ENCODE assay signal across 8 cellular contexts in the genomic region with DNA sequence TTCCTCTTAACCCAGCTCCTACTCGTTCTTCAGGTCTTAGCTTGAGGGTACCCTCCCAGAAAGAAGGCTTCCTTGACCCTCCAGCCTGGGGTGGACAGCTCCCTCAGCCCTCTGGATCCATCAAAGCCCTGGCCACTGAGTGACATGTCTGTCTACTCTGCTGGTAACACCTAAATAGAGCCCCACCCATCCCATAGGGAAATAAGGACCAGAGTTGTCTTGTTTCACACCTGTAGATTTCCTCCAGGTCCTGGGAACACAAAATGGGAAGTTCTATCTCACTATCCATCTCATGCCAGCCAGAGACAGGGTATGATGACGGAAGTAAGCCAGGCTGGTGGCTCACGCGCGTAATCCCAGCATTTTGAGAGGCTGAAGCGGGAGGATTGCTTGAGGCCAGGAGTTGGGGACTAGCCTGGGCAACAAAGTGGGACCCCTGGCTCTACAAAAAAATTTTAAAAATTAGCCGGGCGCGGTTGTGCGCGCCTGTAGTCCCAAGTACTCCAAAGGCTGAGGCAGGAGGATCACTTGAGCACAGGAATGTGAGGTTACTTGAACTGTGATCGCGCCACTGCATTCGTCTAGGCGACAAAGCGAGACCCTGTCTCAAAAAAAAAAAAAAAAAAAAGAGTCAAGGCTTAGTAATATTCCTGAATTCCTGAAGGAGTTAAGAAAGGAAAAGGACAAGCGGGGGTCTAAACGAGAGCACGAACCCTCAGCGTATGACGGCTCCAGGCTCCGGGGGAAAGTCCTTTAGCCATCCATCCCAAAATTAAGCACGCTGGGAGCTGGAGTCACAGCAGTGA. TPM values are rescaled to one million over a fixed set of nuclear protein-coding genes. Genes with fewer than 3 reads are reported as not detected.
DNase-seq lines count a peak whose midpoint lies in the region; ATAC-seq and TF ChIP-seq lines count a peak whose summit lies in the region.

No MANE protein-coding gene starts in this region.

- WGBS in hepatocyte (ENCODE audit: low lambda C conversion rate, missing lambda C conversion rate), result 35% methylated on average over 23 of the region's 23 CpGs

- TF ChIP-seq CTCF in hepatocyte (IDR thresholded peaks at IDR 0.05; ENCODE audit: poor library complexity), result no peak

- H3K9me3 Mint-ChIP-seq in activated naive CD8-positive, alpha-beta T cell (ENCODE audit: low read depth), result no peaks in the 10 kb centered on the region

- H3K4me1 ChIP-seq in ACC112 (ENCODE audit: control insufficient read depth, insufficient read depth, low read length, unreplicated experiment) (peaks cover 14% of the 10 kb centered on the region), hepatocyte (ENCODE audit: insufficient read depth) (peaks cover 21% of the 10 kb centered on the region), skeletal muscle satellite cell (ENCODE audit: control insufficient read depth, insufficient read depth, low read length) (peaks cover 24% of the 10 kb centered on the region)

- peak overlapping the region; percentile 95 for H3K9ac ChIP-seq in skeletal muscle satellite cell (ENCODE audit: low read depth, low read length)

- peaks cover 8% of the 10 kb centered on the region for H4K20me1 ChIP-seq in hepatocyte (ENCODE audit: insufficient read depth, poor library complexity, severe bottlenecking)

- peak overlapping the region; percentile 90 for H3K27ac ChIP-seq in ACC112 (ENCODE audit: low read depth, low read length)
- peak overlapping the region; percentile 99 for H3K27ac ChIP-seq in hepatocyte

- no peaks in the 10 kb centered on the region for H3K9me2 ChIP-seq in hepatocyte (replicated peaks; ENCODE audit: insufficient read depth)

- H3K27me3 ChIP-seq in ACC112 (ENCODE audit: insufficient read depth, low read length), result no peaks in the 10 kb centered on the region
- H3K27me3 ChIP-seq in hepatocyte, result no peaks in the 10 kb centered on the region
- no peaks in the 10 kb centered on the region for H3K27me3 ChIP-seq in skeletal muscle satellite cell (ENCODE audit: control insufficient read depth, insufficient read depth, low read length)

- H3K4me3 Mint-ChIP-seq in activated naive CD8-positive, alpha-beta T cell, result peak overlapping the region; percentile 98

- H3K36me3 ChIP-seq in ACC112 (ENCODE audit: insufficient read depth, low read length) (0 out of 2 replicates have a peak, but pooled peaks cover 3% of the 10 kb centered on the region), hepatocyte (replicated peaks; ENCODE audit: insufficient read depth, low read depth) (no peaks in the 10 kb centered on the region), skeletal muscle satellite cell (ENCODE audit: insufficient read depth, low read length) (peaks cover 55% of the 10 kb centered on the region)

- ATAC-seq in HG02798 (IDR thresholded peaks at IDR 0.05; ENCODE audit: poor library complexity, unreplicated experiment), result peak; percentile 2
- ATAC-seq in GM18858 (IDR thresholded peaks at IDR 0.05; ENCODE audit: unreplicated experiment), result no peak

- peak overlapping the region; percentile 67 for H2AFZ ChIP-seq in ACC112 (ENCODE audit: low read length, unreplicated experiment)
- H2AFZ ChIP-seq in hepatocyte, result peak overlapping the region; percentile 33

- peak overlapping the region; percentile 98 for H3K27ac Mint-ChIP-seq in activated naive CD8-positive, alpha-beta T cell

- H3K4me3 ChIP-seq in ACC112 (ENCODE audit: low read depth, low read length) (peak overlapping the region; percentile 95), hepatocyte (peak overlapping the region; percentile 90), skeletal muscle satellite cell (ENCODE audit: low read length) (peak overlapping the region; percentile 79)

- H3K9me3 ChIP-seq in hepatocyte (ENCODE audit: low read depth) (no peaks in the 10 kb centered on the region), skeletal muscle satellite cell (replicated peaks; ENCODE audit: low read length) (no peaks in the 10 kb centered on the region)

- peaks cover 76% of the 10 kb centered on the region for H3K4me1 Mint-ChIP-seq in activated naive CD8-positive, alpha-beta T cell (ENCODE audit: low read depth)

- DNase-seq in hepatocyte (ENCODE audit: low spot score) (no peak), SHP77 (lab: John Stamatoyannopoulos, UW) (no peak), UCSD-AML1 (lab: John Stamatoyannopoulos, UW; ENCODE audit: unreplicated experiment) (no peak)

- H3K79me2 ChIP-seq in ACC112 (ENCODE audit: control insufficient read depth, insufficient read depth, low read length, unreplicated experiment) (peaks cover 10% of the 10 kb centered on the region), hepatocyte (peaks cover 44% of the 10 kb centered on the region)

- H3K36me3 Mint-ChIP-seq in activated naive CD8-positive, alpha-beta T cell, result peaks cover 2% of the 10 kb centered on the region

- H3K4me2 ChIP-seq in hepatocyte, result peak overlapping the region; percentile 80
- H3K4me2 ChIP-seq in skeletal muscle satellite cell (ENCODE audit: low read length), result peak overlapping the region; percentile 91

- no peaks in the 10 kb centered on the region for H3K27me3 Mint-ChIP-seq in activated naive CD8-positive, alpha-beta T cell

RNA-seq across cellular contexts. Expression of gene CCDC97, which starts 0.5 kb away (rescaled TPM):
- 11.4 and 15.1 TPM in 2 replicates for total RNA-seq in hepatocyte
- 24.4 and 32.7 TPM in 2 replicates for polyA plus RNA-seq in hepatocyte
- 5.8 and 6.6 TPM in 2 replicates for total RNA-seq in skeletal muscle satellite cell (2012; rRNA removed)

RNA-seq across cellular contexts. Expression of gene TGFB1, which starts 44.3 kb away (rescaled TPM):
- 15.7 and 17.1 TPM in 2 replicates for total RNA-seq in hepatocyte
- polyA plus RNA-seq in hepatocyte, result 122 and 152 TPM in 2 replicates
- 14.4 and 18.8 TPM in 2 replicates for total RNA-seq in skeletal muscle satellite cell (2012; rRNA removed)

RNA-seq across cellular contexts. Expression of gene HNRNPUL1, which starts 45.3 kb away (rescaled TPM):
- total RNA-seq in hepatocyte, result 92.8 and 98.5 TPM in 2 replicates
- 111 and 115 TPM in 2 replicates for polyA plus RNA-seq in hepatocyte
- total RNA-seq in skeletal muscle satellite cell (2012; rRNA removed), result 85.6 and 97.1 TPM in 2 replicates

RNA-seq across cellular contexts. Expression of gene B9D2, which starts 54.5 kb away (rescaled TPM):
- total RNA-seq in hepatocyte, result 5.3 and 6.0 TPM in 2 replicates
- 9.6 and 13.2 TPM in 2 replicates for polyA plus RNA-seq in hepatocyte
- 3.7 and 5.3 TPM in 2 replicates for total RNA-seq in skeletal muscle satellite cell (2012; rRNA removed)
